8 cellular contexts compared by ENCODE assay signal in the genomic region with DNA sequence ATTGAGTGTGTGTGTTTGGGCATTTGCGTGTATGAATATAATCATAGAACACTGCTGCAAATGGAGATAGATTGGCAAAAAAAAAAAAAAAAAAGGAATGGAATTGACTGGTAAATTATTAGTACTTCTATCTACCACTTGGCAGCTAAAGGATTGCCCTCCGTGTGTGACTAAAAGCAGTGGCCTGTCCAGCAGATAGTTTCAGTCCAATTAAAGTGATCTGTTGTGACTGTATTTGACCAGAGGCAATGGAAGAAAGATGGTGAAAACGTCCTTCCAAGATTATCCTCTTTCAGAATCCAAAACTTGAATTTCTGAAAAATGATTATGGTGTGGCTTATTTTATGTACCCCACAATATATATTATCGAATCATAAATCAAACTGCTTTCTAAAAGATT.
"Had no signal": no experiment of that assay in that cellular context is flagged by ENCODE, and none has a peak within 500 bp of the region (broad histone marks: within the 10 kb centered on the region; RNA-seq: fewer than 3 reads in every experiment).

No MANE protein-coding gene starts in this region.

- H3K36me3 ChIP-seq: HAP-1 had no signal

- H3K27ac ChIP-seq: GM23248, HL-60 had no signal

- H3K9me3 ChIP-seq: HAP-1 had no signal

- H3K4me3 ChIP-seq: GM23248, HAP-1 had no signal

- H3K9ac ChIP-seq: GM23248 had no signal

- ATAC-seq: HCT116 had no signal

- DNase-seq: GM23248, GOT3, H7, HFFc6, IMR-90 had no signal

- H2AFZ ChIP-seq: GM23248 had no signal
